1 cellular context compared by ENCODE assay signal in genomic region chr4:22515145-22515887, GRCh38.
TF ChIP-seq lines count a peak whose summit lies in the region.

No MANE protein-coding gene starts in this region.

TF ChIP-seq in HepG2, 621 proteins besides CTCF, POLR2A, EP300 and RAD21 (continued from another document and continues in another):
- TF ChIP-seq, protein P1, sequence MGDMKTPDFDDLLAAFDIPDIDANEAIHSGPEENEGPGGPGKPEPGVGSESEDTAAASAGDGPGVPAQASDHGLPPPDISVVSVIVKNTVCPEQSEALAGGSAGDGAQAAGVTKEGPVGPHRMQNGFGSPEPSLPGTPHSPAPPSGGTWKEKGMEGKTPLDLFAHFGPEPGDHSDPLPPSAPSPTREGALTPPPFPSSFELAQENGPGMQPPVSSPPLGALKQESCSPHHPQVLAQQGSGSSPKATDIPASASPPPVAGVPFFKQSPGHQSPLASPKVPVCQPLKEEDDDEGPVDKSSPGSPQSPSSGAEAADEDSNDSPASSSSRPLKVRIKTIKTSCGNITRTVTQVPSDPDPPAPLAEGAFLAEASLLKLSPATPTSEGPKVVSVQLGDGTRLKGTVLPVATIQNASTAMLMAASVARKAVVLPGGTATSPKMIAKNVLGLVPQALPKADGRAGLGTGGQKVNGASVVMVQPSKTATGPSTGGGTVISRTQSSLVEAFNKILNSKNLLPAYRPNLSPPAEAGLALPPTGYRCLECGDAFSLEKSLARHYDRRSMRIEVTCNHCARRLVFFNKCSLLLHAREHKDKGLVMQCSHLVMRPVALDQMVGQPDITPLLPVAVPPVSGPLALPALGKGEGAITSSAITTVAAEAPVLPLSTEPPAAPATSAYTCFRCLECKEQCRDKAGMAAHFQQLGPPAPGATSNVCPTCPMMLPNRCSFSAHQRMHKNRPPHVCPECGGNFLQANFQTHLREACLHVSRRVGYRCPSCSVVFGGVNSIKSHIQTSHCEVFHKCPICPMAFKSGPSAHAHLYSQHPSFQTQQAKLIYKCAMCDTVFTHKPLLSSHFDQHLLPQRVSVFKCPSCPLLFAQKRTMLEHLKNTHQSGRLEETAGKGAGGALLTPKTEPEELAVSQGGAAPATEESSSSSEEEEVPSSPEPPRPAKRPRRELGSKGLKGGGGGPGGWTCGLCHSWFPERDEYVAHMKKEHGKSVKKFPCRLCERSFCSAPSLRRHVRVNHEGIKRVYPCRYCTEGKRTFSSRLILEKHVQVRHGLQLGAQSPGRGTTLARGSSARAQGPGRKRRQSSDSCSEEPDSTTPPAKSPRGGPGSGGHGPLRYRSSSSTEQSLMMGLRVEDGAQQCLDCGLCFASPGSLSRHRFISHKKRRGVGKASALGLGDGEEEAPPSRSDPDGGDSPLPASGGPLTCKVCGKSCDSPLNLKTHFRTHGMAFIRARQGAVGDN (CRISPR knock-in tag; IDR thresholded peaks at IDR 0.05) = peak; percentile 93
- TF ChIP-seq, protein P2, sequence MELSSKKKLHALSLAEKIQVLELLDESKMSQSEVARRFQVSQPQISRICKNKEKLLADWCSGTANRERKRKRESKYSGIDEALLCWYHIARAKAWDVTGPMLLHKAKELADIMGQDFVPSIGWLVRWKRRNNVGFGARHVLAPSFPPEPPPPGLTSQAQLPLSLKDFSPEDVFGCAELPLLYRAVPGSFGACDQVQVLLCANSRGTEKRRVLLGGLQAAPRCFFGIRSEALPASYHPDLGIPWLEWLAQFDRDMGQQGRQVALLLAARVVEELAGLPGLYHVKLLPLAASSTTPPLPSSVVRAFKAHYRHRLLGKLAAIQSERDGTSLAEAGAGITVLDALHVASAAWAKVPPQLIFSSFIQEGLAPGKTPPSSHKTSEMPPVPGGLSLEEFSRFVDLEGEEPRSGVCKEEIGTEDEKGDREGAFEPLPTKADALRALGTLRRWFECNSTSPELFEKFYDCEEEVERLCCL (CRISPR knock-in tag; IDR thresholded peaks at IDR 0.05; ENCODE audit: borderline replicate concordance) = no peak
- no peak for TF ChIP-seq CHD4 (IDR thresholded peaks at IDR 0.05; ENCODE audit: borderline replicate concordance, low read length)
- 0 out of 2 replicates have a peak, but pooled peaks have one; percentile 45 for TF ChIP-seq ZNF543 (CRISPR knock-in tag; IDR thresholded peaks at IDR 0.05)
- 0 out of 2 replicates have a peak, but pooled peaks have one; percentile 29 for TF ChIP-seq SRY (CRISPR knock-in tag; IDR thresholded peaks at IDR 0.05)
- TF ChIP-seq ZNF800 (CRISPR knock-in tag; IDR thresholded peaks at IDR 0.05) = no peak; the same call in 1 of the 2 replicates
- peak; percentile 78 for TF ChIP-seq TFDP2 (CRISPR knock-in tag; IDR thresholded peaks at IDR 0.05)
- TF ChIP-seq ZKSCAN5 (CRISPR knock-in tag; IDR thresholded peaks at IDR 0.05) = no peak
- no peak for TF ChIP-seq ZC3H4 (CRISPR knock-in tag; IDR thresholded peaks at IDR 0.05; ENCODE audit: borderline replicate concordance)
- TF ChIP-seq, protein P3, sequence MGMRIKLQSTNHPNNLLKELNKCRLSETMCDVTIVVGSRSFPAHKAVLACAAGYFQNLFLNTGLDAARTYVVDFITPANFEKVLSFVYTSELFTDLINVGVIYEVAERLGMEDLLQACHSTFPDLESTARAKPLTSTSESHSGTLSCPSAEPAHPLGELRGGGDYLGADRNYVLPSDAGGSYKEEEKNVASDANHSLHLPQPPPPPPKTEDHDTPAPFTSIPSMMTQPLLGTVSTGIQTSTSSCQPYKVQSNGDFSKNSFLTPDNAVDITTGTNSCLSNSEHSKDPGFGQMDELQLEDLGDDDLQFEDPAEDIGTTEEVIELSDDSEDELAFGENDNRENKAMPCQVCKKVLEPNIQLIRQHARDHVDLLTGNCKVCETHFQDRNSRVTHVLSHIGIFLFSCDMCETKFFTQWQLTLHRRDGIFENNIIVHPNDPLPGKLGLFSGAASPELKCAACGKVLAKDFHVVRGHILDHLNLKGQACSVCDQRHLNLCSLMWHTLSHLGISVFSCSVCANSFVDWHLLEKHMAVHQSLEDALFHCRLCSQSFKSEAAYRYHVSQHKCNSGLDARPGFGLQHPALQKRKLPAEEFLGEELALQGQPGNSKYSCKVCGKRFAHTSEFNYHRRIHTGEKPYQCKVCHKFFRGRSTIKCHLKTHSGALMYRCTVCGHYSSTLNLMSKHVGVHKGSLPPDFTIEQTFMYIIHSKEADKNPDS (CRISPR knock-in tag; IDR thresholded peaks at IDR 0.05) = no peak
- peak; percentile 49; the same call in 1 of the 2 replicates for TF ChIP-seq AFF4 (CRISPR knock-in tag; IDR thresholded peaks at IDR 0.05)
- TF ChIP-seq SIX1 (CRISPR knock-in tag; IDR thresholded peaks at IDR 0.05; ENCODE audit: borderline replicate concordance) = no peak
- no peak for TF ChIP-seq ZBTB40 (IDR thresholded peaks at IDR 0.05)
- no peak for TF ChIP-seq ZBTB40 (CRISPR knock-in tag; IDR thresholded peaks at IDR 0.05)
- TF ChIP-seq MEIS1 (CRISPR knock-in tag; IDR thresholded peaks at IDR 0.05; ENCODE audit: borderline replicate concordance) = no peak
- TF ChIP-seq SUZ12 (IDR thresholded peaks at IDR 0.05; ENCODE audit: low read depth, low read length) = no peak
- no peak for TF ChIP-seq ZNF788 (CRISPR knock-in tag; IDR thresholded peaks at IDR 0.05; ENCODE audit: borderline replicate concordance)
- TF ChIP-seq, protein P4, sequence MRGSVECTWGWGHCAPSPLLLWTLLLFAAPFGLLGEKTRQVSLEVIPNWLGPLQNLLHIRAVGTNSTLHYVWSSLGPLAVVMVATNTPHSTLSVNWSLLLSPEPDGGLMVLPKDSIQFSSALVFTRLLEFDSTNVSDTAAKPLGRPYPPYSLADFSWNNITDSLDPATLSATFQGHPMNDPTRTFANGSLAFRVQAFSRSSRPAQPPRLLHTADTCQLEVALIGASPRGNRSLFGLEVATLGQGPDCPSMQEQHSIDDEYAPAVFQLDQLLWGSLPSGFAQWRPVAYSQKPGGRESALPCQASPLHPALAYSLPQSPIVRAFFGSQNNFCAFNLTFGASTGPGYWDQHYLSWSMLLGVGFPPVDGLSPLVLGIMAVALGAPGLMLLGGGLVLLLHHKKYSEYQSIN (CRISPR knock-in tag; IDR thresholded peaks at IDR 0.05; ENCODE audit: borderline replicate concordance) = no peak
- no peak for TF ChIP-seq ZNF282 (IDR thresholded peaks at IDR 0.05; ENCODE audit: partially characterized antibody)
- TF ChIP-seq ZBTB8A (CRISPR knock-in tag; IDR thresholded peaks at IDR 0.05; ENCODE audit: borderline replicate concordance, low read depth) = no peak
- TF ChIP-seq ATAD3A (CRISPR knock-in tag; IDR thresholded peaks at IDR 0.05) = no peak
- no peak for TF ChIP-seq ZNF703 (CRISPR knock-in tag; IDR thresholded peaks at IDR 0.05; ENCODE audit: borderline replicate concordance)
- no peak for TF ChIP-seq TBL1XR1 (IDR thresholded peaks at IDR 0.05; ENCODE audit: borderline replicate concordance, low read length, partially characterized antibody)
- TF ChIP-seq MYC (CRISPR knock-in tag; IDR thresholded peaks at IDR 0.05; ENCODE audit: borderline replicate concordance) = peak; percentile 97
- no peak for TF ChIP-seq ZNF773 (CRISPR knock-in tag; IDR thresholded peaks at IDR 0.05; ENCODE audit: borderline replicate concordance)
- peak; percentile 50; the same call in 1 of the 2 replicates for TF ChIP-seq ZBTB20 (CRISPR knock-in tag; IDR thresholded peaks at IDR 0.05; ENCODE audit: borderline replicate concordance, low read depth)
